18 cellular contexts compared by ENCODE assay signal in the genomic region with DNA sequence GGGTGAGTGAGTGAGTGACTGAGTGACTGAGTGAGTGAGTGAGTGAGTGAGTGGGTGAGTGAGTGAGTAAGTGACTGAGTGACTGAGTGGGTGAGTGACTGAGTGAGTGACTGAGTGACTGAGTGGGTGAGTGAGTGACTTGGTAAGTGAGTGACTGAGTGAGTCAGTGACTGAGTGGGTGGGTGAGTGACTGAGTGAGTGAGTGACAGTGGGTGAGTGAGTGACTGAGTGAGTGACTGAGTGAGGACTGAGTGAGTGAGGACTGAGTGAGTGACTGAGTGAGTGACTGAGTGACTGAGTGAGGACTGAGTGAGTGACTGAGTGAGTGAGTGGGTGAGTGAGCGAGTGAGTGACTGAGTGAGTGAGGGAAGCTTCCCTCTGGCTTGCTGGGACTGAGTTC. TPM values are rescaled to one million over a fixed set of nuclear protein-coding genes. Genes with fewer than 3 reads are reported as not detected.
DNase-seq lines count a peak whose midpoint lies in the region; ATAC-seq, FAIRE-seq and TF ChIP-seq lines count a peak whose summit lies in the region.
"Had no signal": no experiment of that assay in that cellular context is flagged by ENCODE, and none has a peak within 500 bp of the region (broad histone marks: within the 10 kb centered on the region; RNA-seq: fewer than 3 reads in every experiment).

No MANE protein-coding gene starts in this region.

- H3K27me3 ChIP-seq in GM12878 (replicated peaks in 1 of 2; ENCODE audit: control insufficient read depth in 2 of 2, insufficient read depth in 2 of 2, low read length in 1 of 2) (no peaks in the 10 kb centered on the region), BE2C (no peaks in the 10 kb centered on the region; the same call in 1 of the 2 replicates)

- no peak for TF ChIP-seq RAD21 in GM12878 (IDR thresholded peaks at IDR 0.05; ENCODE audit: insufficient read depth, low read depth, low read length)

- RAD21 ChIA-PET in GM12878 (lab: Charles Lee; ENCODE audit: unreplicated experiment), result interaction anchor here (4.9 kb wide), 1 partner anchor 15 kb away, joined by 61 read pairs; a partner anchor contains a TSS

- BruUV-seq in GM12878 (replicated peaks; lab: Mats Ljungman, UMichigan), result no TSS peak

- peak; percentile 45 for DNase-seq in stimulated activated naive CD4-positive, alpha-beta T cell treated with Interleukin-2 at 50 U/mL for 16 hours (lab: John Stamatoyannopoulos, UW)
- DNase-seq in stimulated activated naive CD4-positive, alpha-beta T cell (lab: John Stamatoyannopoulos, UW), result no peak
- no peak for DNase-seq in activated CD8-positive, alpha-beta T cell treated with anti-CD3 and anti-CD28 coated beads, Interleukin-2, amount 10 ng/mL, durations not matched to agents 7 days and 5 days
- DNase-seq in GM12878 (ENCODE audit: low read depth, low spot score), result no peak
- DNase-seq in BE2C, result no peak
- no peak for DNase-seq in UCSD-AML1 (lab: John Stamatoyannopoulos, UW; ENCODE audit: unreplicated experiment)
- DNase-seq: activated CD8-positive, alpha-beta memory T cell treated with anti-CD3 and anti-CD28 coated beads for 24 hours; activated gamma-delta T cell; endodermal cell; head of caudate nucleus; KBM-7; NCI-H187 treated with DMSO at 0.1 percent for 48 hours had no signal

- no peak overlapping the region for H3K27ac ChIP-seq in GM12878 (ENCODE audit: control insufficient read depth, insufficient read depth)
- H3K27ac ChIP-seq: RWPE1 had no signal

- TF ChIP-seq EP300 in GM12878 (IDR thresholded peaks at IDR 0.05; ENCODE audit: borderline replicate concordance in 1 of 2, control insufficient read depth in 1 of 2, low read depth in 2 of 2, low read length in 2 of 2), result no peak

- no peaks in the 10 kb centered on the region for H3K79me2 ChIP-seq in GM12878 (ENCODE audit: control insufficient read depth, insufficient read depth, low read length)

- intact Hi-C loops in GM12878 (cut with micrococcal nuclease; ENCODE audit: unreplicated experiment), result no loop called here

- 86% methylated on average over 1 of the region's 1 CpG for WGBS in GM12878 (ENCODE audit: insufficient coverage, insufficient replicate concordance, low lambda C conversion rate, missing lambda C conversion rate)

- H3K9ac ChIP-seq in GM12878 (ENCODE audit: control insufficient read depth, insufficient read depth, low read length), result no peak overlapping the region

- H3K4me3 Mint-ChIP-seq in activated CD8-positive, alpha-beta T cell treated with anti-CD3 and anti-CD28 coated beads, Interleukin-2, amount 10 ng/mL, durations not matched to agents 7 days and 5 days, result no peak overlapping the region
- H3K4me3 Mint-ChIP-seq: endodermal cell; natural killer cell treated with Interleukin-12 subunit alpha and Interleukin-12 subunit beta and Interleukin-15 and Interleukin-18, amount 100 ng/mL, for 72 hours had no signal

- no peak overlapping the region for H3K4me2 ChIP-seq in GM12878 (ENCODE audit: control insufficient read depth, insufficient read depth)

- TF ChIP-seq POLR2A in GM12878 (IDR thresholded peaks at IDR 0.05; ENCODE audit: low read depth, low read length), result no peak

- H3K4me1 ChIP-seq in GM12878 (ENCODE audit: control insufficient read depth, insufficient read depth, low read length), result peaks cover 41% of the 10 kb centered on the region
- H3K4me1 ChIP-seq in BE2C, result no peaks in the 10 kb centered on the region

- H3K4me3 ChIP-seq in GM12878 (no peak overlapping the region), BE2C (ENCODE audit: low read depth, low read length) (no peak overlapping the region)

- H3K36me3 Mint-ChIP-seq in activated CD8-positive, alpha-beta T cell treated with anti-CD3 and anti-CD28 coated beads, Interleukin-2, amount 10 ng/mL, durations not matched to agents 7 days and 5 days (ENCODE audit: low read depth), result peaks cover 28% of the 10 kb centered on the region
- H3K36me3 Mint-ChIP-seq: natural killer cell treated with Interleukin-12 subunit alpha and Interleukin-12 subunit beta and Interleukin-15 and Interleukin-18, amount 100 ng/mL, for 72 hours had no signal

- no peak for FAIRE-seq in GM12878 (lab: Jason Lieb, UNC)
- FAIRE-seq: TTC549 had no signal

- H3K27me3 Mint-ChIP-seq in activated CD8-positive, alpha-beta T cell treated with anti-CD3 and anti-CD28 coated beads, Interleukin-2, amount 10 ng/mL, durations not matched to agents 7 days and 5 days (ENCODE audit: low read depth), result no peaks in the 10 kb centered on the region

- H3K9me3 ChIP-seq in GM12878 (replicated peaks; ENCODE audit: control insufficient read depth, insufficient read depth, low read length) (no peaks in the 10 kb centered on the region), BE2C (no peaks in the 10 kb centered on the region)

- peak overlapping the region; percentile 71 for H3K27ac Mint-ChIP-seq in activated CD8-positive, alpha-beta T cell treated with anti-CD3 and anti-CD28 coated beads, Interleukin-2, amount 10 ng/mL, durations not matched to agents 7 days and 5 days
- H3K27ac Mint-ChIP-seq: endodermal cell had no signal

- CTCF ChIA-PET in activated CD8-positive, alpha-beta T cell treated with anti-CD3 and anti-CD28 coated beads, Interleukin-2, amount 10 ng/mL, durations not matched to agents 7 days and 5 days (lab: Charles Lee), result interaction anchor here (1.4 to 1.6 kb wide), 3 partner anchors 12 to 17 kb away, joined by 4 to 6 read pairs (median 4); a partner anchor contains a TSS
- CTCF ChIA-PET in GM12878 (lab: Yijun Ruan, JAX), result no interaction called here

- SMC1A ChIA-PET in GM12878 (lab: Charles Lee; ENCODE audit: uncharacterized antibody, unreplicated experiment), result no interaction called here

- POLR2A ChIA-PET in activated CD8-positive, alpha-beta T cell treated with anti-CD3 and anti-CD28 coated beads, Interleukin-2, amount 10 ng/mL, durations not matched to agents 7 days and 5 days (lab: Charles Lee), result no interaction called here
- POLR2A ChIA-PET in GM12878 (lab: Charles Lee), result interaction anchor here (1.3 kb wide), 1 partner anchor 9 kb away, joined by 3 read pairs; no protein-coding TSS in a partner anchor

- no peak overlapping the region for H2AFZ ChIP-seq in GM12878 (ENCODE audit: control insufficient read depth, low read depth, low read length)

- no peaks in the 10 kb centered on the region for H4K20me1 ChIP-seq in GM12878 (ENCODE audit: control insufficient read depth, insufficient read depth)

- no peak for TF ChIP-seq CTCF in GM12878 (IDR thresholded peaks at IDR 0.05 in 2 of 3, conservative IDR thresholded peaks at IDR 0.05 in 1 of 3; ENCODE audit: control insufficient read depth in 2 of 3, extremely low read depth in 1 of 3, insufficient read depth in 1 of 3, low read depth in 3 of 3, low read length in 3 of 3)
- no peak for TF ChIP-seq CTCF in BE2C (IDR thresholded peaks at IDR 0.05; ENCODE audit: low read depth, low read length)

- in situ Hi-C loops in GM12878 (cut with MboI), result no loop called here

- no peaks in the 10 kb centered on the region for H3K9me3 Mint-ChIP-seq in activated CD8-positive, alpha-beta T cell treated with anti-CD3 and anti-CD28 coated beads, Interleukin-2, amount 10 ng/mL, durations not matched to agents 7 days and 5 days (ENCODE audit: insufficient read depth)

- ATAC-seq in activated CD8-positive, alpha-beta T cell treated with anti-CD3 and anti-CD28 coated beads, Interleukin-2, amount 10 ng/mL, durations not matched to agents 7 days and 5 days, result no peak
- no peak for ATAC-seq in GM12878
- no peak for ATAC-seq in HG03175 (IDR thresholded peaks at IDR 0.05; ENCODE audit: unreplicated experiment)
- ATAC-seq: natural killer cell treated with Interleukin-12 subunit alpha and Interleukin-12 subunit beta and Interleukin-15 and Interleukin-18, amount 100 ng/mL, for 72 hours had no signal

- peaks cover 61% of the 10 kb centered on the region for H3K4me1 Mint-ChIP-seq in activated CD8-positive, alpha-beta T cell treated with anti-CD3 and anti-CD28 coated beads, Interleukin-2, amount 10 ng/mL, durations not matched to agents 7 days and 5 days (ENCODE audit: low read depth)
- H3K4me1 Mint-ChIP-seq: endodermal cell had no signal

- H3K36me3 ChIP-seq in GM12878 (ENCODE audit: control insufficient read depth in 2 of 2, insufficient read depth in 2 of 2, low read length in 1 of 2) (no peaks in the 10 kb centered on the region), BE2C (no peaks in the 10 kb centered on the region)

TF ChIP-seq in GM12878, 131 proteins besides CTCF, POLR2A, EP300 and RAD21 (continues in another document):
- TF ChIP-seq ZNF217 (IDR thresholded peaks at IDR 0.05), result no peak
- TF ChIP-seq, protein P1, sequence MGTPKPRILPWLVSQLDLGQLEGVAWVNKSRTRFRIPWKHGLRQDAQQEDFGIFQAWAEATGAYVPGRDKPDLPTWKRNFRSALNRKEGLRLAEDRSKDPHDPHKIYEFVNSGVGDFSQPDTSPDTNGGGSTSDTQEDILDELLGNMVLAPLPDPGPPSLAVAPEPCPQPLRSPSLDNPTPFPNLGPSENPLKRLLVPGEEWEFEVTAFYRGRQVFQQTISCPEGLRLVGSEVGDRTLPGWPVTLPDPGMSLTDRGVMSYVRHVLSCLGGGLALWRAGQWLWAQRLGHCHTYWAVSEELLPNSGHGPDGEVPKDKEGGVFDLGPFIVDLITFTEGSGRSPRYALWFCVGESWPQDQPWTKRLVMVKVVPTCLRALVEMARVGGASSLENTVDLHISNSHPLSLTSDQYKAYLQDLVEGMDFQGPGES (IDR thresholded peaks at IDR 0.05), result no peak
- peak; percentile 90 for TF ChIP-seq ZNF24 (IDR thresholded peaks at IDR 0.05)
- TF ChIP-seq ZSCAN29 (IDR thresholded peaks at IDR 0.05), result no peak
- peak; percentile 81; the same call in 1 of the 3 replicates for TF ChIP-seq POU2F2 (IDR thresholded peaks at IDR 0.05; ENCODE audit: borderline replicate concordance, low read depth, low read length)

RNA-seq across cellular contexts. Expression of a gene that starts 13.9 kb away (rescaled TPM):
- total RNA-seq in activated CD8-positive, alpha-beta T cell treated with anti-CD3 and anti-CD28 coated beads, Interleukin-2, amount 10 ng/mL, durations not matched to agents 7 days and 5 days, result 100 to 1,000 TPM; 188 to 206 TPM
- total RNA-seq in GM12878 (2013; cell fraction: nucleolus; rRNA removed), result 15.0 and 16.0 TPM in 2 replicates
- total RNA-seq in GM12878 (2014; rRNA removed) (1.7 and 1.9 TPM in 2 replicates), GM12878 (2014; rRNA removed; fragmentation: Illumina TruSeq; extraction: Trizol) (1.1 and 1.3 TPM in 2 replicates), GM12878 (2021) (1.2 and 1.8 TPM in 2 replicates)
- 6.6 TPM for polyA plus RNA-seq in GM12878 (2011; ENCODE audit: low read depth)
- polyA plus RNA-seq in GM12878 (2011; rRNA removed) (3.0 and 4.5 TPM in 2 replicates), GM12878 (2014; fragmentation: Illumina TruSeq; extraction: Trizol) (1.6 and 2.4 TPM in 2 replicates), GM12878 (2014; fragmentation: Nextera tagmentation; extraction: Ambion mirVana) (1 to 10 TPM; 1.4 to 1.8 TPM), GM12878 (2014; rRNA removed) (1.4 and 1.7 TPM in 2 replicates), GM12878 (2016; fragmentation: Nextera tagmentation; extraction: Ambion mirVana) (1 to 10 TPM; 2.4 to 3.1 TPM)
- 6.5 and 8.7 TPM in 2 replicates for polyA plus RNA-seq in GM12878 (2011; cell fraction: cytosol; rRNA removed)
- 3.5 and 4.5 TPM in 2 replicates for polyA plus RNA-seq in GM12878 (2011; cell fraction: nucleus; rRNA removed)
- 14.4 and 19.8 TPM in 2 replicates for polyA plus RNA-seq in GM12878 (2012)
- 1.8 and 2.3 TPM in 2 replicates for polyA minus RNA-seq in GM12878 (2011; rRNA and poly(A)+ RNA removed)
- 1.7 and 4.0 TPM in 2 replicates for polyA minus RNA-seq in GM12878 (2011; cell fraction: cytosol; rRNA and poly(A)+ RNA removed)
- polyA minus RNA-seq in GM12878 (2011; cell fraction: nucleus; rRNA and poly(A)+ RNA removed), result 0.60 and 0.77 TPM in 2 replicates
- polyA plus RNA-seq in BE2C (2012; ENCODE audit: insufficient read depth, insufficient read length, low read depth), result not detected
- total RNA-seq: endodermal cell, mesenteric fat pad, NCI-H460 had no signal

Comparison
In these comparisons a context has a peak if more than half of its experiments do, and no peak if none do; other contexts are left out.
1. RNA of a gene that starts 13.9 kb away (total RNA-seq): 188 to 206 TPM in activated CD8-positive, alpha-beta T cell treated with anti-CD3 and anti-CD28 coated beads, Interleukin-2, amount 10 ng/mL, durations not matched to agents 7 days and 5 days; 1.1 to 16.0 TPM in GM12878; every median in the first group is over 10 times any median in the second.